ENCODE assay signal across 21 cellular contexts in the genomic region with DNA sequence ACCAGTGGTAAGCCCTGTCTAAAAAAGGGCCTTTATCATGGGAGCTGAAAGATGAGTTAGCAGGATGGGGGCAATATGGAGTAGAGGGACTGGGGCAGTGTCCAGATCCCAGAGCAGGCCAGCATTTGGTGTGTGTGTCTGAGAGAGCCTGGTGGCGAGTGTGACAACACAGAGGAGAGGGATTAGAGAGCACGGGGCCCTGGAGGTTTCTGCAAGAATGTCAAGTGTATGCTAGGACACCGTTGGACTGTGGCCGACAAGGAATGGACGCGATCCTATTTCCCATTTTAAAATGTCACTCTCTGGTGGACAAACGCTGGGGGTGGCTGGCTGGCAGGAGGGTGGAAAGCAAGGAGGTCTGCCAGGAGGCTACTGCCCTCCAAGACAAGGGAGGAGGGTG. TPM values are rescaled to one million over a fixed set of nuclear protein-coding genes. Genes with fewer than 3 reads are reported as not detected.
DNase-seq lines count a peak whose midpoint lies in the region; ATAC-seq, FAIRE-seq and TF ChIP-seq lines count a peak whose summit lies in the region.
"Had no signal": no experiment of that assay in that cellular context is flagged by ENCODE, and none has a peak within 500 bp of the region (broad histone marks: within the 10 kb centered on the region; RNA-seq: fewer than 3 reads in every experiment).

No MANE protein-coding gene starts in this region.

- TF ChIP-seq POLR2A in Peyer's patch (IDR thresholded peaks at IDR 0.05) = no peak

- no peak overlapping the region for H3K4me3 Mint-ChIP-seq in endodermal cell
- no peak overlapping the region for H3K4me3 Mint-ChIP-seq in progenitor cell of endocrine pancreas (ENCODE audit: low read depth)
- H3K4me3 Mint-ChIP-seq: activated naive CD4-positive, alpha-beta T cell treated with anti-CD3 and anti-CD28 coated beads, Interleukin-2, amount 50 U/mL, for 24 hours had no signal

- peaks cover 6% of the 10 kb centered on the region; the same call in 1 of the 2 replicates for H3F3A ChIP-seq in Loucy (ENCODE audit: low read depth)

- peaks cover 80 to 100% (median 90%) of the 10 kb centered on the region in 10 experiments for H3K4me1 ChIP-seq in BLaER1 treated with 17β-estradiol and CSF1 and Interleukin-3, amounts not matched to agents 10 nM and 100 nM
- H3K4me1 ChIP-seq in Loucy (ENCODE audit: insufficient read depth, low read length, poor library complexity, severe bottlenecking) (peaks cover 78% of the 10 kb centered on the region), endodermal cell (ENCODE audit: control insufficient read depth, insufficient read depth, low read length) (no peaks in the 10 kb centered on the region), pancreas (peaks cover 0 to 13% (median 9%) of the 10 kb centered on the region in 3 donors), Peyer's patch (peaks cover 0 to 16% (median 0%) of the 10 kb centered on the region in 4 donors)

- no peak for ATAC-seq in pancreas

- H3K27me3 Mint-ChIP-seq in endodermal cell (ENCODE audit: insufficient read depth) = no peaks in the 10 kb centered on the region
- H3K27me3 Mint-ChIP-seq in progenitor cell of endocrine pancreas = no peaks in the 10 kb centered on the region
- H3K27me3 Mint-ChIP-seq: activated naive CD4-positive, alpha-beta T cell treated with anti-CD3 and anti-CD28 coated beads, Interleukin-2, amount 50 U/mL, for 24 hours had no signal

- H3K9me3 Mint-ChIP-seq in endodermal cell = no peaks in the 10 kb centered on the region
- no peaks in the 10 kb centered on the region for H3K9me3 Mint-ChIP-seq in progenitor cell of endocrine pancreas (ENCODE audit: low read depth)
- H3K9me3 Mint-ChIP-seq: activated naive CD4-positive, alpha-beta T cell treated with anti-CD3 and anti-CD28 coated beads, Interleukin-2, amount 50 U/mL, for 24 hours had no signal

- peak overlapping the region in 7 of 11 experiments; percentile 10 to 66 (median 53); a peak in 11 of 22 replicates for H3K9ac ChIP-seq in BLaER1 treated with 17β-estradiol and CSF1 and Interleukin-3, amounts not matched to agents 10 nM and 100 nM
- H3K9ac ChIP-seq in Loucy (ENCODE audit: low read depth, low read length, poor library complexity, severe bottlenecking) = peak overlapping the region; percentile 19
- H3K9ac ChIP-seq in endodermal cell (ENCODE audit: extremely low read depth, low read length, poor library complexity, severe bottlenecking) = no peak overlapping the region

- no peaks in the 10 kb centered on the region for H4K20me1 ChIP-seq in BLaER1 treated with 17β-estradiol and CSF1 and Interleukin-3, amounts not matched to agents 10 nM and 100 nM
- no peaks in the 10 kb centered on the region for H4K20me1 ChIP-seq in Loucy (ENCODE audit: insufficient read depth, low read length, poor library complexity, severe bottlenecking)

- H3K27me3 ChIP-seq in BLaER1 treated with 17β-estradiol and CSF1 and Interleukin-3, amounts not matched to agents 10 nM and 100 nM = no peaks in the 10 kb centered on the region
- H3K27me3 ChIP-seq in Loucy (ENCODE audit: insufficient read depth, low read length, poor library complexity, severe bottlenecking) (no peaks in the 10 kb centered on the region), endodermal cell (ENCODE audit: control insufficient read depth, insufficient read depth, low read length, poor library complexity, severe bottlenecking) (no peaks in the 10 kb centered on the region), pancreas (no peaks in the 10 kb centered on the region), Peyer's patch (no peaks in the 10 kb centered on the region)
- H3K27me3 ChIP-seq: heart right ventricle had no signal

- intact Hi-C loops in pancreas (cut with DNase I) = no loop called here

- H2AFZ ChIP-seq in Loucy (ENCODE audit: low read length) = no peak overlapping the region

- DNase-seq in endodermal cell = no peak
- no peak for DNase-seq in pancreas
- DNase-seq in progenitor cell of endocrine pancreas (ENCODE audit: low spot score, unreplicated experiment) = no peak
- DNase-seq in Peyer's patch = no peak
- DNase-seq in NK-92 (lab: John Stamatoyannopoulos, UW; ENCODE audit: unreplicated experiment) = no peak
- DNase-seq: activated CD4-positive, CD25-positive, alpha-beta regulatory T cell treated with anti-CD3 and anti-CD28 coated beads, Interleukin-2, amount 50 U/mL, for 72 hours; C1 segment of cervical spinal cord; DND-41; NCI-H1048; NCI-H748 treated with DMSO at 0.1 percent for 48 hours had no signal

- H3K9me2 ChIP-seq in Loucy (replicated peaks; ENCODE audit: low read depth, low read length) = no peaks in the 10 kb centered on the region

- H3K9me3 ChIP-seq in BLaER1 treated with 17β-estradiol and CSF1 and Interleukin-3, amounts not matched to agents 10 nM and 100 nM (replicated peaks in 1 of 11) = peaks cover 0 to 17% (median 9%) of the 10 kb centered on the region in 11 experiments; a peak in 10 of 22 replicates
- H3K9me3 ChIP-seq in Loucy (ENCODE audit: insufficient read depth, low read depth, low read length) (no peaks in the 10 kb centered on the region), endodermal cell (ENCODE audit: control insufficient read depth, low read length) (no peaks in the 10 kb centered on the region), pancreas (no peaks in the 10 kb centered on the region), Peyer's patch (no peaks in the 10 kb centered on the region)
- H3K9me3 ChIP-seq: heart right ventricle had no signal

- H3K36me3 Mint-ChIP-seq in endodermal cell (ENCODE audit: low read depth) (peaks cover 40% of the 10 kb centered on the region), progenitor cell of endocrine pancreas (ENCODE audit: insufficient read depth) (peaks cover 16% of the 10 kb centered on the region)

- H3K4me3 ChIP-seq in BLaER1 treated with 17β-estradiol and CSF1 and Interleukin-3, amounts not matched to agents 10 nM and 100 nM = peak overlapping the region in 4 of 10 experiments; percentile 4 to 35 (median 33); a peak in 6 of 20 replicates
- H3K4me3 ChIP-seq in Loucy (ENCODE audit: low read length, poor library complexity, severe bottlenecking) (no peak overlapping the region), endodermal cell (ENCODE audit: low read length) (no peak overlapping the region), pancreas (no peak overlapping the region), Peyer's patch (no peak overlapping the region)
- H3K4me3 ChIP-seq: heart right ventricle had no signal

- WGBS in endodermal cell (ENCODE audit: insufficient coverage in 1 of 2, insufficient read length in 1 of 2), 2 experiments = 94 to 96% methylated on average over 6 to 7 of the region's 7 CpGs
- WGBS in pancreas, 2 donors = 86 to 88% methylated on average over 7 of the region's 7 CpGs

- TF ChIP-seq CTCF in Loucy (conservative IDR thresholded peaks at IDR 0.05; ENCODE audit: low read length) (no peak), endodermal cell (conservative IDR thresholded peaks at IDR 0.05) (no peak), pancreas (IDR thresholded peaks at IDR 0.05) (no peak), progenitor cell of endocrine pancreas (IDR thresholded peaks at IDR 0.05; ENCODE audit: unreplicated experiment) (no peak), Peyer's patch (IDR thresholded peaks at IDR 0.05) (no peak)

- peak overlapping the region in 10 of 11 experiments; percentile 9 to 79 (median 68); a peak in 17 of 22 replicates for H3K27ac ChIP-seq in BLaER1 treated with 17β-estradiol and CSF1 and Interleukin-3, amounts not matched to agents 10 nM and 100 nM
- H3K27ac ChIP-seq in endodermal cell (ENCODE audit: low read depth, low read length) (no peak overlapping the region), pancreas (peak overlapping the region in 3 of 4 donors; percentile 46 to 61 (median 46)), Peyer's patch (no peak overlapping the region)
- H3K27ac ChIP-seq: epithelial cell of prostate had no signal

- H3K4me1 Mint-ChIP-seq in endodermal cell = no peaks in the 10 kb centered on the region
- peaks cover 21% of the 10 kb centered on the region for H3K4me1 Mint-ChIP-seq in progenitor cell of endocrine pancreas (ENCODE audit: low read depth)
- H3K4me1 Mint-ChIP-seq: activated naive CD4-positive, alpha-beta T cell treated with anti-CD3 and anti-CD28 coated beads, Interleukin-2, amount 50 U/mL, for 24 hours had no signal

- peaks cover 15 to 57% (median 44%) of the 10 kb centered on the region in 11 experiments for H3K36me3 ChIP-seq in BLaER1 treated with 17β-estradiol and CSF1 and Interleukin-3, amounts not matched to agents 10 nM and 100 nM
- H3K36me3 ChIP-seq in Loucy (ENCODE audit: insufficient read depth, low read length) (peaks cover 19% of the 10 kb centered on the region; the same call in 1 of the 2 replicates), endodermal cell (ENCODE audit: control insufficient read depth, insufficient read depth, low read length) (peaks cover 28% of the 10 kb centered on the region), pancreas (no peaks in the 10 kb centered on the region), Peyer's patch (peaks cover 0 to 31% (median 0%) of the 10 kb centered on the region in 3 donors)

- no peak for FAIRE-seq in pancreas (lab: Jason Lieb, UNC)
- FAIRE-seq: keratinocyte had no signal

- H3K4me2 ChIP-seq in BLaER1 treated with 17β-estradiol and CSF1 and Interleukin-3, amounts not matched to agents 10 nM and 100 nM = peak overlapping the region; percentile 70 to 90 (median 86)
- H3K4me2 ChIP-seq in Loucy (ENCODE audit: low read depth, low read length, poor library complexity, severe bottlenecking) = peak overlapping the region; percentile 36

- H3K27ac Mint-ChIP-seq in endodermal cell = peak overlapping the region; percentile 22
- no peak overlapping the region for H3K27ac Mint-ChIP-seq in progenitor cell of endocrine pancreas
- H3K27ac Mint-ChIP-seq: activated naive CD4-positive, alpha-beta T cell treated with anti-CD3 and anti-CD28 coated beads, Interleukin-2, amount 50 U/mL, for 24 hours had no signal

- H3K79me2 ChIP-seq in Loucy (ENCODE audit: insufficient read depth, low read length) = no peaks in the 10 kb centered on the region; the same call in 1 of the 2 replicates

RNA-seq across cellular contexts. Expression of gene TAC4, which starts 12.4 kb away (rescaled TPM):
- 1 to 10 TPM; 1.5 to 3.2 TPM for total RNA-seq in endodermal cell
- not detected for polyA plus RNA-seq in endodermal cell (2013, experiment 1 of 2)
- polyA plus RNA-seq in endodermal cell (2013, experiment 2 of 2) = not detected
- not detected for total RNA-seq in pancreas
- polyA plus RNA-seq in pancreas = not detected
- total RNA-seq in progenitor cell of endocrine pancreas = not detected in 2 replicates
- not detected for total RNA-seq in Peyer's patch
- total RNA-seq: mononuclear cell; posterior vena cava; RPMI7951; subcutaneous adipose tissue; T-helper 1 cell treated with Interleukin-12 subunit alpha and Interleukin-12 subunit beta and Interleukin-4 antibody, amounts not matched to agents 30 ng/mL and 1 ng/mL, for 36 hours had no signal
- polyA plus RNA-seq: heart right ventricle, keratinocyte had no signal

RNA-seq across cellular contexts. Expression of gene KAT7, which starts 47.0 kb away (rescaled TPM):
- total RNA-seq in endodermal cell = 10 to 100 TPM; 77.8 to 80.5 TPM
- polyA plus RNA-seq in endodermal cell (2013, experiment 1 of 2) = 67.6 TPM
- 54.9 TPM for polyA plus RNA-seq in endodermal cell (2013, experiment 2 of 2)
- 10 to 100 TPM; 18.9 to 31.5 (median 19.8) TPM for total RNA-seq in pancreas
- polyA plus RNA-seq in pancreas = 10 to 100 TPM in 1 of 2 donors, 1 to 10 TPM in 1; 3.5 to 10.4 TPM
- total RNA-seq in progenitor cell of endocrine pancreas = 67.9 and 72.0 TPM in 2 replicates
- total RNA-seq in Peyer's patch = 10 to 100 TPM; 44.3 to 50.9 (median 45.3) TPM

Comparison
In these comparisons a context has a peak if more than half of its experiments do, and no peak if none do; other contexts are left out.
1. H3K27ac ChIP-seq: peak in BLaER1 treated with 17β-estradiol and CSF1 and Interleukin-3, amounts not matched to agents 10 nM and 100 nM (10 of 11) and pancreas (3 of 4); none in endodermal cell (single experiment) and Peyer's patch (0 of 4).